Comparison of ENCODE assay signal across 10 cellular contexts in the genomic region with DNA sequence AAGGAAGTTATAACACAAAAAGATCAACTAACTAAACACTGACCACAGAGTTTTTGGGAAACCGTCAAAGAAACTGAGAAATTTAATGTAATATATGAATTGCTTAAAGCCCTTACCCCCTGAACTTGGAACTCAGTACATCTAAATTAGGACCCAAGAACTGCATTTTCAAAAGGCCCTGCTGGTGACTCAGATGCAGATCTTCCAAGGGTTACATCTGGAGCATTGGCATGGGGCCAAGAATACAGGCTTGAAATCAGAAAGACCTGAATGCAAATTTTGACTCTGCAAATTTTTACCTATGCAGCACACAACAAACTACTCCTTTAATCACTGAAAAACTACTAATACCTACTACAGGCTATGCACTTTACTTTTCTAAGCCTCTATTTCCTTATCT. TPM values are rescaled to one million over a fixed set of nuclear protein-coding genes. Genes with fewer than 3 reads are reported as not detected.
DNase-seq lines count a peak whose midpoint lies in the region; ATAC-seq lines count a peak whose summit lies in the region.
"Had no signal": no experiment of that assay in that cellular context is flagged by ENCODE, and none has a peak within 500 bp of the region (broad histone marks: within the 10 kb centered on the region; RNA-seq: fewer than 3 reads in every experiment).

No MANE protein-coding gene starts in this region.

- peaks cover 2% of the 10 kb centered on the region for H3K79me1 ChIP-seq in mesenchymal stem cell (replicated peaks; ENCODE audit: low read length, poor library complexity, severe bottlenecking)

- H3K9ac ChIP-seq in mesenchymal stem cell (ENCODE audit: low read length) = peak overlapping the region; percentile 61

- H3K4me1 ChIP-seq in mesenchymal stem cell (ENCODE audit: control insufficient read depth, insufficient read depth, low read depth, low read length) = peaks cover 4% of the 10 kb centered on the region

- H2AK5ac ChIP-seq in mesenchymal stem cell (ENCODE audit: low read length, severe bottlenecking) = no peak overlapping the region

- H3K9me3 ChIP-seq in T-helper 17 cell (ENCODE audit: control insufficient read depth, low read length, poor library complexity, severe bottlenecking) (no peaks in the 10 kb centered on the region), mesenchymal stem cell (ENCODE audit: control insufficient read depth, low read length) (no peaks in the 10 kb centered on the region)

- H3K4ac ChIP-seq in mesenchymal stem cell (ENCODE audit: low read depth in 1 of 2, low read length in 2 of 2) = no peak overlapping the region

- peak; percentile 57 for ATAC-seq in HG02884 (IDR thresholded peaks at IDR 0.05; ENCODE audit: unreplicated experiment)
- ATAC-seq in T-helper 17 cell = no peak
- no peak for ATAC-seq in HG03095 (IDR thresholded peaks at IDR 0.05; ENCODE audit: unreplicated experiment)
- ATAC-seq in HG03520 (IDR thresholded peaks at IDR 0.05; ENCODE audit: unreplicated experiment) = no peak

- H2BK12ac ChIP-seq in mesenchymal stem cell (ENCODE audit: low read length in 2 of 2) = no peak overlapping the region

- H3K4me3 Mint-ChIP-seq in T-helper 17 cell = no peak overlapping the region
- H3K4me3 Mint-ChIP-seq: neural crest cell had no signal

- H3K36me3 ChIP-seq in mesenchymal stem cell (ENCODE audit: control insufficient read depth in 1 of 2, insufficient read depth in 2 of 2, low read depth in 1 of 2, low read length in 2 of 2) = peaks cover 3 to 7% of the 10 kb centered on the region in 2 experiments

- H2AFZ ChIP-seq in mesenchymal stem cell (ENCODE audit: low read depth, low read length) = no peak overlapping the region

- no peaks in the 10 kb centered on the region for H3K27me3 ChIP-seq in mesenchymal stem cell (ENCODE audit: control insufficient read depth in 1 of 2, insufficient read depth in 1 of 2, low read length in 2 of 2)

- H3K4me1 Mint-ChIP-seq in T-helper 17 cell = no peaks in the 10 kb centered on the region

- H3K27ac Mint-ChIP-seq in T-helper 17 cell = peak overlapping the region; percentile 39

- no peak overlapping the region for H3K27ac ChIP-seq in mesenchymal stem cell (ENCODE audit: low read length, poor library complexity, severe bottlenecking)

- H4K8ac ChIP-seq in mesenchymal stem cell (ENCODE audit: low read length) = no peak overlapping the region

- no peak overlapping the region for H3K4me2 ChIP-seq in mesenchymal stem cell (ENCODE audit: low read length, poor library complexity, severe bottlenecking)

- no peak overlapping the region for H2BK120ac ChIP-seq in mesenchymal stem cell (ENCODE audit: low read depth, low read length)

- H4K91ac ChIP-seq in mesenchymal stem cell (ENCODE audit: low read length) = no peak overlapping the region

- WGBS in mesenchymal stem cell = no CpG with 5 or more reads among the region's 1 CpG

- no peak overlapping the region for H3K23ac ChIP-seq in mesenchymal stem cell (ENCODE audit: low read length in 2 of 2)

- H3K27me3 Mint-ChIP-seq in T-helper 17 cell = no peaks in the 10 kb centered on the region

- peak overlapping the region in 1 of 2 experiments; percentile 26 for H3K4me3 ChIP-seq in mesenchymal stem cell (ENCODE audit: insufficient read depth in 1 of 2, low read depth in 1 of 2, low read length in 2 of 2)

- DNase-seq in ELR (ENCODE audit: low read depth) (peak; percentile 88), T-helper 17 cell (no peak), mesenchymal stem cell (peak; percentile 80), globus pallidus (ENCODE audit: low spot score) (no peak)
- DNase-seq in activated CD4-positive, alpha-beta T cell treated with anti-CD3 and anti-CD28 coated beads, Interleukin-2, amount 50 U/mL, for 1 hour = no peak
- DNase-seq: activated naive CD4-positive, alpha-beta T cell treated with Interleukin-2 at 50 U/mL for 16 hours had no signal

- no peak overlapping the region for H3K18ac ChIP-seq in mesenchymal stem cell (ENCODE audit: low read depth in 1 of 2, low read length in 2 of 2)

- H3K14ac ChIP-seq in mesenchymal stem cell (ENCODE audit: low read length in 2 of 2) = no peak overlapping the region

- H3K36me3 Mint-ChIP-seq in T-helper 17 cell (ENCODE audit: low read depth) = peaks cover 12% of the 10 kb centered on the region

- H2BK15ac ChIP-seq in mesenchymal stem cell (ENCODE audit: low read depth, poor library complexity, severe bottlenecking) = no peak overlapping the region

- no peak overlapping the region for H2BK5ac ChIP-seq in mesenchymal stem cell (ENCODE audit: low read depth, low read length, poor library complexity, severe bottlenecking)

RNA-seq across cellular contexts. Expression of a gene that starts 43.9 kb away (rescaled TPM):
- total RNA-seq in T-helper 17 cell = 10 to 100 TPM; 22.2 to 36.9 TPM
- polyA plus RNA-seq in mesenchymal stem cell (2013, experiment 1 of 2) = 3.4 TPM
- 3.3 TPM for polyA plus RNA-seq in mesenchymal stem cell (2013, experiment 2 of 2)

RNA-seq across cellular contexts. Expression of a gene that starts 51.7 kb away (rescaled TPM):
- total RNA-seq in T-helper 17 cell = 10 to 100 TPM; 13.1 to 24.3 TPM
- polyA plus RNA-seq in mesenchymal stem cell (2013, experiment 1 of 2) = 16.9 TPM
- polyA plus RNA-seq in mesenchymal stem cell (2013, experiment 2 of 2) = 17.3 TPM

Comparison
In these comparisons a context has a peak if more than half of its experiments do, and no peak if none do; other contexts are left out.
1. DNase-seq: peak in ELR (single experiment) and mesenchymal stem cell (single experiment); none in T-helper 17 cell (0 of 3), globus pallidus (single experiment) and activated CD4-positive, alpha-beta T cell treated with anti-CD3 and anti-CD28 coated beads, Interleukin-2, amount 50 U/mL, for 1 hour (single experiment).